8 cellular contexts compared by ENCODE assay signal in the genomic region with DNA sequence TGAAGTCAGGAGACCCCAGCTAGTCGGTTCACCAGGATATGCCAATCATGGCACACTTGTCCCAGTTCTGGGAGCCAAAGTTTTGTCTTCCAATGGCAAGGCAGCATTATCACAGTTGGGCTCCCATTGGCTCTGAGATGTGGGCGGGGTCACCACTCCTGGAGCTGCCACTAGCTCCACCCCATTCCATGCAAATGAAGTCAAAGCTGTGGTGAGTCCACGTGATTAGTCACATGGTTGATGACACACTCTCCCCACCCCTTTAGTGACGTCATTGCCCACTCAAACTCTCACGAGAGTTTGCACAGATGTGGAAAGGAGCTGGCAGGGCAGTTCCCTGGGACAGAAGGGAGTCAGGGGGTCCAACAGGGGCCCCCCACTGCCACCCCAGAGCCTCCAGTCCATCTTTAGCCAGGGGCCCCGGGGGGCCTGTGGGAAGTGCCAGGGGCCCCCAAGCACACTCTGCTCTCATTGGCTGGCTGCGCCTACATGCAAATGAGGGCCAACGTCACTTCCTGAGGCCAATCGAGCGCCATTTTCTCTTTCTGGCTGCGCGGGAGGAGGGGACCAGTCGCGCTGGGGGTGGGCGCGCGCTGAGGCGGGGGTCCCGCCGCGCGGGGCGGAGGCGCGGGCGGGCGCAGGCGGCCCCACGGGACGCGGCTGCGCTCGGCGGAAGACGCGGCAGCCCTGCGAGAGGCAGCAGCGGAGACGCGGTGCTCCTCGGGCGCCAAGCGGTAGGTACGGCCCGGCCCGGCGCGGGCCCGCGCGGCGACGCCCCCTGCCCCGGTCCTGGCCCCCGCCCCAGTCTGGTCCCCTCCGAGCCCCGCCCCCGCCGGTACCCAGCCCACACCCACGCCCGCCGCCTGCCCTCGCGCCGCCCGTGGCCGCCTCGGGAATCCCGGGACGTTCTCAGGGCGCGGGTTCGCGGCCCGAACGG. TPM values are rescaled to one million over a fixed set of nuclear protein-coding genes. Genes with fewer than 3 reads are reported as not detected.
DNase-seq lines count a peak whose midpoint lies in the region; ATAC-seq, FAIRE-seq and TF ChIP-seq lines count a peak whose summit lies in the region.

A gene with protein sequence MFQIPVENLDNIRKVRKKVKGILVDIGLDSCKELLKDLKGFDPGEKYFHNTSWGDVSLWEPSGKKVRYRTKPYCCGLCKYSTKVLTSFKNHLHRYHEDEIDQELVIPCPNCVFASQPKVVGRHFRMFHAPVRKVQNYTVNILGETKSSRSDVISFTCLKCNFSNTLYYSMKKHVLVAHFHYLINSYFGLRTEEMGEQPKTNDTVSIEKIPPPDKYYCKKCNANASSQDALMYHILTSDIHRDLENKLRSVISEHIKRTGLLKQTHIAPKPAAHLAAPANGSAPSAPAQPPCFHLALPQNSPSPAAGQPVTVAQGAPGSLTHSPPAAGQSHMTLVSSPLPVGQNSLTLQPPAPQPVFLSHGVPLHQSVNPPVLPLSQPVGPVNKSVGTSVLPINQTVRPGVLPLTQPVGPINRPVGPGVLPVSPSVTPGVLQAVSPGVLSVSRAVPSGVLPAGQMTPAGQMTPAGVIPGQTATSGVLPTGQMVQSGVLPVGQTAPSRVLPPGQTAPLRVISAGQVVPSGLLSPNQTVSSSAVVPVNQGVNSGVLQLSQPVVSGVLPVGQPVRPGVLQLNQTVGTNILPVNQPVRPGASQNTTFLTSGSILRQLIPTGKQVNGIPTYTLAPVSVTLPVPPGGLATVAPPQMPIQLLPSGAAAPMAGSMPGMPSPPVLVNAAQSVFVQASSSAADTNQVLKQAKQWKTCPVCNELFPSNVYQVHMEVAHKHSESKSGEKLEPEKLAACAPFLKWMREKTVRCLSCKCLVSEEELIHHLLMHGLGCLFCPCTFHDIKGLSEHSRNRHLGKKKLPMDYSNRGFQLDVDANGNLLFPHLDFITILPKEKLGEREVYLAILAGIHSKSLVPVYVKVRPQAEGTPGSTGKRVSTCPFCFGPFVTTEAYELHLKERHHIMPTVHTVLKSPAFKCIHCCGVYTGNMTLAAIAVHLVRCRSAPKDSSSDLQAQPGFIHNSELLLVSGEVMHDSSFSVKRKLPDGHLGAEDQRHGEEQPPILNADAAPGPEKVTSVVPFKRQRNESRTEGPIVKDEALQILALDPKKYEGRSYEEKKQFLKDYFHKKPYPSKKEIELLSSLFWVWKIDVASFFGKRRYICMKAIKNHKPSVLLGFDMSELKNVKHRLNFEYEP (plus strand): TSS at position 524 of the 937 bp plus-strand sequence. CDS start 8,281 bp downstream, outside the sequence.

- no peaks in the 10 kb centered on the region for H3K27me3 Mint-ChIP-seq in central memory CD8-positive, alpha-beta T cell

- peak within 1 kb of the TSS; percentile 76 for H3K4me3 Mint-ChIP-seq in central memory CD8-positive, alpha-beta T cell

- peaks cover 3% of the 10 kb centered on the region for H3K27me3 ChIP-seq in AG04450 (ENCODE audit: control insufficient read depth, insufficient read depth, low read length)
- no peaks in the 10 kb centered on the region for H3K27me3 ChIP-seq in keratinocyte (ENCODE audit: control insufficient read depth, extremely low read depth, insufficient read depth, low read length)

- TF ChIP-seq CTCF in AG04450 (IDR thresholded peaks at IDR 0.05; ENCODE audit: low read depth, low read length) (no peak), keratinocyte (optimal IDR thresholded peaks at IDR 0.05 in 1 of 3, IDR thresholded peaks at IDR 0.05 in 1 of 3, conservative IDR thresholded peaks at IDR 0.05 in 1 of 3; ENCODE audit: extremely low read depth in 1 of 3, insufficient read depth in 2 of 3, low read length in 3 of 3) (no peak)

- H4K20me1 ChIP-seq in keratinocyte (ENCODE audit: control insufficient read depth, extremely low read depth, insufficient read depth, low read length): peaks cover 12% of the 10 kb centered on the region

- peak within 1 kb of the TSS; percentile 94 for H3K4me2 ChIP-seq in keratinocyte (ENCODE audit: control insufficient read depth, extremely low read depth, insufficient read depth, low read depth, low read length)

- H3K36me3 ChIP-seq in keratinocyte (ENCODE audit: control insufficient read depth in 2 of 2, extremely low read depth in 1 of 2, insufficient read depth in 2 of 2, low read length in 2 of 2): no peaks in the 10 kb centered on the region

- dilution Hi-C loops in keratinocyte (cut with MboI; ENCODE audit: extremely low pct_ligation_motif_present, low sequenced_read_pairs): no loop called here

- peak within 1 kb of the TSS; percentile 81 for H3K9ac ChIP-seq in keratinocyte (ENCODE audit: control insufficient read depth, extremely low read depth, insufficient read depth, low read length)

- peak within 1 kb of the TSS; percentile 88 for H3K27ac Mint-ChIP-seq in central memory CD8-positive, alpha-beta T cell (ENCODE audit: low read depth)

- peak; percentile 88 for DNase-seq in AG04450 (ENCODE audit: low read depth, low spot score)
- peak; percentile 81 for DNase-seq in NCI-H226
- DNase-seq in activated CD4-positive, CD25-positive, alpha-beta regulatory T cell (lab: John Stamatoyannopoulos, UW): peak; percentile 55 to 72 (median 61)
- peak; percentile 80 to 88 for DNase-seq in central memory CD8-positive, alpha-beta T cell (ENCODE audit: low spot score in 2 of 2)
- peak; percentile 96 for DNase-seq in keratinocyte (ENCODE audit: low read depth, low spot score)
- peak; percentile 53 to 59 for DNase-seq in stimulated activated CD4-positive, alpha-beta T cell treated with anti-CD3 and anti-CD28 coated beads, Interleukin-15, amount 100 ng/mL, for 1 hour (ENCODE audit: low read depth in 1 of 2, low spot score in 1 of 2)

- H3K4me1 ChIP-seq in keratinocyte (ENCODE audit: control insufficient read depth, extremely low read depth, insufficient read depth, low read length): peaks cover 12% of the 10 kb centered on the region

- peaks cover 27% of the 10 kb centered on the region for H3K4me1 Mint-ChIP-seq in central memory CD8-positive, alpha-beta T cell

- H3K79me2 ChIP-seq in keratinocyte (ENCODE audit: control insufficient read depth, insufficient read depth, low read length): peaks cover 45% of the 10 kb centered on the region

- no peaks in the 10 kb centered on the region for H3K9me1 ChIP-seq in keratinocyte (ENCODE audit: control insufficient read depth, extremely low read depth, insufficient read depth, low read length)

- POLR2A ChIA-PET in AG04450 (lab: Yijun Ruan, JAX): interaction anchor here (0.9 to 2.0 kb wide), 3 partner anchors 38 to 157 kb away, joined by 5 to 14 read pairs (median 7); a partner anchor contains a TSS

- FAIRE-seq in keratinocyte (lab: Jason Lieb, UNC): peak; percentile 90

- peak; percentile 47 for ATAC-seq in GM18873 (IDR thresholded peaks at IDR 0.05; ENCODE audit: low FRiP score, unreplicated experiment)
- ATAC-seq in HG03139 (IDR thresholded peaks at IDR 0.05; ENCODE audit: unreplicated experiment): peak; percentile 61
- peak; percentile 82 for ATAC-seq in central memory CD8-positive, alpha-beta T cell (replicated peaks; ENCODE audit: extremely low read depth, poor library complexity, severe bottlenecking)

- peaks cover 5% of the 10 kb centered on the region for H3K9me3 ChIP-seq in AG04450 (ENCODE audit: control insufficient read depth, insufficient read depth, low read length)
- H3K9me3 ChIP-seq in keratinocyte (ENCODE audit: control insufficient read depth, low read depth, low read length): no peaks in the 10 kb centered on the region

- peak within 1 kb of the TSS; percentile 83 for H2AFZ ChIP-seq in keratinocyte (ENCODE audit: control insufficient read depth, low read length)

- H3K36me3 Mint-ChIP-seq in central memory CD8-positive, alpha-beta T cell (ENCODE audit: insufficient read depth): peaks cover 16% of the 10 kb centered on the region

- H3K27ac ChIP-seq in AG04450 (ENCODE audit: low read depth, low read length) (peak within 1 kb of the TSS; percentile 84), keratinocyte (ENCODE audit: control insufficient read depth, insufficient read depth, low read length) (peak within 1 kb of the TSS; percentile 86)

- CTCF ChIA-PET in AG04450 (lab: Charles Lee): no interaction called here

- H3K9me3 Mint-ChIP-seq in central memory CD8-positive, alpha-beta T cell: no peaks in the 10 kb centered on the region

- H3K4me3 ChIP-seq in AG04450 (ENCODE audit: low read depth, low read length): peak within 1 kb of the TSS; percentile 75
- H3K4me3 ChIP-seq in keratinocyte (ENCODE audit: control insufficient read depth in 2 of 3, extremely low read depth in 1 of 3, insufficient read depth in 2 of 3, low read depth in 1 of 3, low read length in 3 of 3): peak within 1 kb of the TSS; percentile 73 to 84 (median 81)

RNA-seq across cellular contexts. Expression of the gene that starts here (rescaled TPM):
- polyA plus RNA-seq in AG04450 (2011; rRNA removed): 6.8 and 7.2 TPM in 2 replicates
- polyA minus RNA-seq in AG04450 (2011; rRNA and poly(A)+ RNA removed): 12.3 and 13.2 TPM in 2 replicates
- 7.7 to 11.7 TPM (median 11.3 TPM) in 3 replicates for polyA plus RNA-seq in keratinocyte
- polyA plus RNA-seq in keratinocyte (2011; ENCODE audit: low read depth): 16.2 TPM
- 6.2 and 7.7 TPM in 2 replicates for polyA plus RNA-seq in keratinocyte (2011; cell fraction: cytosol; rRNA removed)
- polyA plus RNA-seq in keratinocyte (2011; cell fraction: nucleus; rRNA removed): 16.1 and 16.5 TPM in 2 replicates
- 12.2 and 12.4 TPM in 2 replicates for polyA plus RNA-seq in keratinocyte (2012; ENCODE audit: low replicate concordance)
- 15.5 to 25.3 TPM (median 18.5 TPM) in 3 replicates for polyA minus RNA-seq in keratinocyte
- polyA minus RNA-seq in keratinocyte (2011; cell fraction: cytosol; rRNA and poly(A)+ RNA removed): 8.8 TPM
- 13.4 and 20.8 TPM in 2 replicates for polyA minus RNA-seq in keratinocyte (2011; cell fraction: nucleus; rRNA and poly(A)+ RNA removed)

Comparison
In these comparisons a context has a peak if more than half of its experiments do, and no peak if none do; other contexts are left out.
1. Peak in every context shown above with its lines: DNase-seq, ATAC-seq, H3K4me3 ChIP-seq and H3K27ac ChIP-seq.